In genomic region chr4:67332627-67333026, GRCh38 we compare ENCODE assay signal across 9 cellular contexts.
DNase-seq lines count a peak whose midpoint lies in the region; ATAC-seq and TF ChIP-seq lines count a peak whose summit lies in the region.
"Had no signal": no experiment of that assay in that cellular context is flagged by ENCODE, and none has a peak within 500 bp of the region (broad histone marks: within the 10 kb centered on the region; RNA-seq: fewer than 3 reads in every experiment).

No MANE protein-coding gene starts in this region.

- H3K4me3 ChIP-seq in AG09309 (ENCODE audit: control insufficient read depth, low read depth, low read length) (no peak overlapping the region), endodermal cell (ENCODE audit: low read length) (no peak overlapping the region), Peyer's patch (no peak overlapping the region)

- H3K36me3 Mint-ChIP-seq in endodermal cell (ENCODE audit: low read depth): no peaks in the 10 kb centered on the region
- no peaks in the 10 kb centered on the region for H3K36me3 Mint-ChIP-seq in T-helper 2 cell treated with Interferon-gamma antibody and Interleukin-4, amounts not matched to agents 5 μg/mL and 100 μg/mL, for 36 hours (ENCODE audit: low read depth)
- H3K36me3 Mint-ChIP-seq: activated naive CD8-positive, alpha-beta T cell treated with anti-CD3 and anti-CD28 coated beads, Interleukin-2, amount 10 ng/mL, durations not matched to agents 7 days and 5 days had no signal

- WGBS in endodermal cell (ENCODE audit: insufficient coverage in 1 of 2, insufficient read length in 1 of 2), 2 experiments: 25 to 50% methylated on average over 2 to 4 of the region's 4 CpGs

- H3K9me3 ChIP-seq in endodermal cell (ENCODE audit: control insufficient read depth, low read length): peaks cover 4% of the 10 kb centered on the region
- no peaks in the 10 kb centered on the region for H3K9me3 ChIP-seq in Peyer's patch

- TF ChIP-seq CTCF in AG09309 (IDR thresholded peaks at IDR 0.05; ENCODE audit: control insufficient read depth, insufficient read depth, low read depth, low read length, missing control alignments): peak; percentile 50
- TF ChIP-seq CTCF in endodermal cell (conservative IDR thresholded peaks at IDR 0.05): peak; percentile 72
- peak in 3 of 6 experiments; percentile 15 to 16 (median 16) for TF ChIP-seq CTCF in Peyer's patch (IDR thresholded peaks at IDR 0.05)

- H3K27me3 ChIP-seq in endodermal cell (ENCODE audit: control insufficient read depth, insufficient read depth, low read length, poor library complexity, severe bottlenecking) (no peaks in the 10 kb centered on the region), Peyer's patch (no peaks in the 10 kb centered on the region)

- H3K27ac Mint-ChIP-seq in endodermal cell: no peak overlapping the region
- no peak overlapping the region for H3K27ac Mint-ChIP-seq in T-helper 2 cell treated with Interferon-gamma antibody and Interleukin-4, amounts not matched to agents 5 μg/mL and 100 μg/mL, for 36 hours
- H3K27ac Mint-ChIP-seq: activated naive CD8-positive, alpha-beta T cell treated with anti-CD3 and anti-CD28 coated beads, Interleukin-2, amount 10 ng/mL, durations not matched to agents 7 days and 5 days had no signal

- no peaks in the 10 kb centered on the region for H3K36me3 ChIP-seq in endodermal cell (ENCODE audit: control insufficient read depth, insufficient read depth, low read length)
- H3K36me3 ChIP-seq in Peyer's patch: no peaks in the 10 kb centered on the region

- H3K9me3 Mint-ChIP-seq in endodermal cell: peaks cover 8% of the 10 kb centered on the region
- H3K9me3 Mint-ChIP-seq in T-helper 2 cell treated with Interferon-gamma antibody and Interleukin-4, amounts not matched to agents 5 μg/mL and 100 μg/mL, for 36 hours: no peaks in the 10 kb centered on the region
- H3K9me3 Mint-ChIP-seq: activated naive CD8-positive, alpha-beta T cell treated with anti-CD3 and anti-CD28 coated beads, Interleukin-2, amount 10 ng/mL, durations not matched to agents 7 days and 5 days had no signal

- peaks cover 25% of the 10 kb centered on the region for H3K4me1 Mint-ChIP-seq in endodermal cell
- H3K4me1 Mint-ChIP-seq in T-helper 2 cell treated with Interferon-gamma antibody and Interleukin-4, amounts not matched to agents 5 μg/mL and 100 μg/mL, for 36 hours (ENCODE audit: low read depth): no peaks in the 10 kb centered on the region
- H3K4me1 Mint-ChIP-seq: activated naive CD8-positive, alpha-beta T cell treated with anti-CD3 and anti-CD28 coated beads, Interleukin-2, amount 10 ng/mL, durations not matched to agents 7 days and 5 days had no signal

- TF ChIP-seq RAD21 in Ishikawa (IDR thresholded peaks at IDR 0.05; ENCODE audit: low read depth): peak; percentile 14; the same call in 1 of the 2 replicates

- no peak overlapping the region for H3K9ac ChIP-seq in endodermal cell (ENCODE audit: extremely low read depth, low read length, poor library complexity, severe bottlenecking)

- TF ChIP-seq EP300 in Ishikawa (IDR thresholded peaks at IDR 0.05; ENCODE audit: borderline replicate concordance): no peak

- peak; percentile 60 for ATAC-seq in GM19438 (IDR thresholded peaks at IDR 0.05; ENCODE audit: low read depth, unreplicated experiment)
- no peak for ATAC-seq in GM21717 (IDR thresholded peaks at IDR 0.05; ENCODE audit: unreplicated experiment)

- H3K4me1 ChIP-seq in endodermal cell (ENCODE audit: control insufficient read depth, insufficient read depth, low read length) (no peaks in the 10 kb centered on the region), Peyer's patch (no peaks in the 10 kb centered on the region)

- H3K27ac ChIP-seq in endodermal cell (ENCODE audit: low read depth, low read length): no peak overlapping the region
- H3K27ac ChIP-seq in Peyer's patch: no peak overlapping the region

- no peak for TF ChIP-seq POLR2A in Peyer's patch (IDR thresholded peaks at IDR 0.05)

- DNase-seq in AG09309 (ENCODE audit: low read depth) (no peak), endodermal cell (peak; percentile 70), Peyer's patch (no peak), NCI-H1694 (lab: John Stamatoyannopoulos, UW) (no peak)
- no peak for DNase-seq in T-helper 2 cell treated with Interferon-gamma antibody and Interleukin-4, amounts not matched to agents 5 μg/mL and 100 μg/mL, for 36 hours (ENCODE audit: low spot score)
- DNase-seq: activated naive CD8-positive, alpha-beta T cell treated with anti-CD3 and anti-CD28 coated beads, Interleukin-2, amount 10 ng/mL, durations not matched to agents 7 days and 5 days had no signal

- H3K4me3 Mint-ChIP-seq in endodermal cell: no peak overlapping the region
- no peak overlapping the region for H3K4me3 Mint-ChIP-seq in T-helper 2 cell treated with Interferon-gamma antibody and Interleukin-4, amounts not matched to agents 5 μg/mL and 100 μg/mL, for 36 hours
- H3K4me3 Mint-ChIP-seq: activated naive CD8-positive, alpha-beta T cell treated with anti-CD3 and anti-CD28 coated beads, Interleukin-2, amount 10 ng/mL, durations not matched to agents 7 days and 5 days had no signal

- no peaks in the 10 kb centered on the region for H3K27me3 Mint-ChIP-seq in endodermal cell (ENCODE audit: insufficient read depth)
- peaks cover 5% of the 10 kb centered on the region for H3K27me3 Mint-ChIP-seq in T-helper 2 cell treated with Interferon-gamma antibody and Interleukin-4, amounts not matched to agents 5 μg/mL and 100 μg/mL, for 36 hours (ENCODE audit: low read depth)

TF ChIP-seq in Ishikawa, 13 proteins besides CTCF, POLR2A, EP300 and RAD21:
- TF ChIP-seq MAX (IDR thresholded peaks at IDR 0.05) (no peak), CREB1 (IDR thresholded peaks at IDR 0.05; ENCODE audit: low read depth) (no peak), YY1 (IDR thresholded peaks at IDR 0.05; ENCODE audit: low read depth) (no peak), USF1 (IDR thresholded peaks at IDR 0.05) (no peak), NFIC (IDR thresholded peaks at IDR 0.05) (no peak)
TF ChIP-seq in Ishikawa: peak in this region for 0.
